In genomic region chr20:10711903-10712373, GRCh38 we compare ENCODE assay signal across 1 cellular context.
TF ChIP-seq lines count a peak whose summit lies in the region.

No MANE protein-coding gene starts in this region.

TF ChIP-seq in HepG2, 621 proteins besides CTCF, POLR2A, EP300 and RAD21 (continued from another document and continues in another):
- TF ChIP-seq KDM5B (CRISPR knock-in tag; IDR thresholded peaks at IDR 0.05; ENCODE audit: borderline replicate concordance) (no peak), ZNF737 (CRISPR knock-in tag; IDR thresholded peaks at IDR 0.05; ENCODE audit: borderline replicate concordance) (no peak), SIX1 (CRISPR knock-in tag; IDR thresholded peaks at IDR 0.05; ENCODE audit: borderline replicate concordance) (peak; percentile 23; the same call in 1 of the 2 replicates), WIZ (CRISPR knock-in tag; IDR thresholded peaks at IDR 0.05) (no peak), ZNF607 (CRISPR knock-in tag; IDR thresholded peaks at IDR 0.05; ENCODE audit: borderline replicate concordance) (no peak), ZNF790 (CRISPR knock-in tag; IDR thresholded peaks at IDR 0.05; ENCODE audit: borderline replicate concordance) (no peak), ZBED4 (CRISPR knock-in tag; IDR thresholded peaks at IDR 0.05; ENCODE audit: borderline replicate concordance) (no peak), CENPBD1 (CRISPR knock-in tag; IDR thresholded peaks at IDR 0.05; ENCODE audit: borderline replicate concordance, low read depth) (no peak), KDM2A (CRISPR knock-in tag; IDR thresholded peaks at IDR 0.05; ENCODE audit: borderline replicate concordance, low read depth) (no peak), ATRX (CRISPR knock-in tag; IDR thresholded peaks at IDR 0.05; ENCODE audit: borderline replicate concordance) (no peak), BCL3 (CRISPR knock-in tag; IDR thresholded peaks at IDR 0.05) (no peak), ZNF326 (CRISPR knock-in tag; IDR thresholded peaks at IDR 0.05; ENCODE audit: borderline replicate concordance) (no peak), ZHX1 (CRISPR knock-in tag; IDR thresholded peaks at IDR 0.05; ENCODE audit: low read depth) (no peak), HOXA3 (CRISPR knock-in tag; IDR thresholded peaks at IDR 0.05) (no peak), PAWR (CRISPR knock-in tag; IDR thresholded peaks at IDR 0.05; ENCODE audit: borderline replicate concordance) (no peak), ZNF616 (CRISPR knock-in tag; IDR thresholded peaks at IDR 0.05; ENCODE audit: low read depth) (no peak), ZNF891 (CRISPR knock-in tag; IDR thresholded peaks at IDR 0.05) (no peak), TBL1XR1 (IDR thresholded peaks at IDR 0.05; ENCODE audit: borderline replicate concordance, low read length, partially characterized antibody) (no peak), ZNF160 (CRISPR knock-in tag; IDR thresholded peaks at IDR 0.05) (no peak), KDM6A (CRISPR knock-in tag; IDR thresholded peaks at IDR 0.05; ENCODE audit: low read depth) (no peak), MLXIP (CRISPR knock-in tag; IDR thresholded peaks at IDR 0.05; ENCODE audit: borderline replicate concordance) (0 out of 2 replicates have a peak, but pooled peaks have one; percentile 9), ZNF260 (CRISPR knock-in tag; IDR thresholded peaks at IDR 0.05; ENCODE audit: borderline replicate concordance, low read depth) (no peak), SALL2 (CRISPR knock-in tag; IDR thresholded peaks at IDR 0.05) (no peak), HNF4A (CRISPR knock-in tag; IDR thresholded peaks at IDR 0.05) (peak; percentile 20; the same call in 1 of the 2 replicates), ZNF740 (CRISPR knock-in tag; IDR thresholded peaks at IDR 0.05) (no peak), NFYB (CRISPR knock-in tag; IDR thresholded peaks at IDR 0.05) (no peak), ZNF451 (CRISPR knock-in tag; IDR thresholded peaks at IDR 0.05) (no peak), ZNF280B (CRISPR knock-in tag; IDR thresholded peaks at IDR 0.05; ENCODE audit: borderline replicate concordance) (no peak), ZBTB2 (CRISPR knock-in tag; IDR thresholded peaks at IDR 0.05; ENCODE audit: low read depth) (no peak), RBM22 (optimal IDR thresholded peaks at IDR 0.05; ENCODE audit: low read length) (no peak), BRCA1 (CRISPR knock-in tag; IDR thresholded peaks at IDR 0.05) (no peak), HNRNPL (IDR thresholded peaks at IDR 0.05; ENCODE audit: low read depth, low read length) (no peak), ARHGAP35 (CRISPR knock-in tag; IDR thresholded peaks at IDR 0.05; ENCODE audit: borderline replicate concordance) (no peak), SNAPC4 (CRISPR knock-in tag; IDR thresholded peaks at IDR 0.05) (no peak), ERF (CRISPR knock-in tag; IDR thresholded peaks at IDR 0.05) (no peak), MTERF4 (CRISPR knock-in tag; IDR thresholded peaks at IDR 0.05) (no peak), ZZZ3 (CRISPR knock-in tag; IDR thresholded peaks at IDR 0.05; ENCODE audit: borderline replicate concordance) (no peak), MTA1 (CRISPR knock-in tag; IDR thresholded peaks at IDR 0.05; ENCODE audit: borderline replicate concordance) (no peak)
